In genomic region chr13:44797685-44798084, GRCh38 we compare ENCODE assay signal across 19 cellular contexts.
DNase-seq lines count a peak whose midpoint lies in the region; ATAC-seq and TF ChIP-seq lines count a peak whose summit lies in the region.
"Had no signal": no experiment of that assay in that cellular context is flagged by ENCODE, and none has a peak within 500 bp of the region (broad histone marks: within the 10 kb centered on the region; RNA-seq: fewer than 3 reads in every experiment).

No MANE protein-coding gene starts in this region.

- H3K36me3 ChIP-seq in Loucy (ENCODE audit: insufficient read depth, low read length) (no peaks in the 10 kb centered on the region), mucosa of descending colon (ENCODE audit: low read depth) (no peaks in the 10 kb centered on the region), neural progenitor cell (no peaks in the 10 kb centered on the region)
- H3K36me3 ChIP-seq: SJCRH30 had no signal

- H3K9ac ChIP-seq in Loucy (ENCODE audit: low read depth, low read length, poor library complexity, severe bottlenecking) (no peak overlapping the region), neural progenitor cell (no peak overlapping the region)
- H3K9ac ChIP-seq: GM23248 had no signal

- no peak overlapping the region for H3K4me2 ChIP-seq in Loucy (ENCODE audit: low read depth, low read length, poor library complexity, severe bottlenecking)
- no peak overlapping the region for H3K4me2 ChIP-seq in neural progenitor cell

- H2AFZ ChIP-seq in Loucy (ENCODE audit: low read length): peak overlapping the region; percentile 62; the same call in 1 of the 2 replicates
- H2AFZ ChIP-seq in neural progenitor cell (replicated peaks): no peak overlapping the region
- H2AFZ ChIP-seq: GM23248 had no signal

- H3K4me3 ChIP-seq in Loucy (ENCODE audit: low read length, poor library complexity, severe bottlenecking) (no peak overlapping the region), mucosa of descending colon (no peak overlapping the region), neural progenitor cell (no peak overlapping the region)
- H3K4me3 ChIP-seq: GM23248, SJCRH30 had no signal

- no peaks in the 10 kb centered on the region for H4K20me1 ChIP-seq in Loucy (ENCODE audit: insufficient read depth, low read length, poor library complexity, severe bottlenecking)
- no peaks in the 10 kb centered on the region for H4K20me1 ChIP-seq in neural progenitor cell (ENCODE audit: low read depth)

- no peak overlapping the region for H3K4me3 Mint-ChIP-seq in endothelial cell (ENCODE audit: unreplicated experiment)
- H3K4me3 Mint-ChIP-seq in nephron progenitor cell: no peak overlapping the region
- H3K4me3 Mint-ChIP-seq in neural progenitor cell: no peak overlapping the region
- H3K4me3 Mint-ChIP-seq: CD4-positive, alpha-beta memory T cell; H9 had no signal

- H3K9me2 ChIP-seq in Loucy (replicated peaks; ENCODE audit: low read depth, low read length): no peaks in the 10 kb centered on the region

- H3K36me3 Mint-ChIP-seq in endothelial cell (ENCODE audit: low read depth, unreplicated experiment): no peaks in the 10 kb centered on the region
- no peaks in the 10 kb centered on the region for H3K36me3 Mint-ChIP-seq in nephron progenitor cell (ENCODE audit: low read depth)
- no peaks in the 10 kb centered on the region for H3K36me3 Mint-ChIP-seq in neural progenitor cell
- H3K36me3 Mint-ChIP-seq: CD4-positive, alpha-beta memory T cell had no signal

- DNase-seq in endothelial cell (ENCODE audit: low spot score) (no peak), mucosa of descending colon (no peak), nephron progenitor cell (no peak), neural progenitor cell (ENCODE audit: low spot score) (no peak)
- DNase-seq in activated CD4-positive, CD25-positive, alpha-beta regulatory T cell (lab: John Stamatoyannopoulos, UW): no peak
- DNase-seq: C1 segment of cervical spinal cord; CD4-positive, alpha-beta memory T cell; GM23248; H9; KG1; NCI-H1436; NCI-H187; NCI-H2081 treated with DMSO at 0.1 percent for 48 hours; NCI-H2171; NCI-H226; NCI-H510A; SJCRH30 had no signal

- H3K27me3 ChIP-seq in Loucy (ENCODE audit: insufficient read depth, low read length, poor library complexity, severe bottlenecking) (no peaks in the 10 kb centered on the region), neural progenitor cell (no peaks in the 10 kb centered on the region)
- H3K27me3 ChIP-seq: SJCRH30 had no signal

- H3K9me3 ChIP-seq in Loucy (ENCODE audit: insufficient read depth, low read depth, low read length): no peaks in the 10 kb centered on the region
- H3K9me3 ChIP-seq in mucosa of descending colon: no peaks in the 10 kb centered on the region
- H3K9me3 ChIP-seq in neural progenitor cell (ENCODE audit: low read depth): no peaks in the 10 kb centered on the region
- H3K9me3 ChIP-seq: SJCRH30 had no signal

- H3F3A ChIP-seq in Loucy (ENCODE audit: low read depth): no peaks in the 10 kb centered on the region
- peaks cover 10% of the 10 kb centered on the region for H3F3A ChIP-seq in neural progenitor cell (ENCODE audit: low read depth)

- ATAC-seq in mucosa of descending colon (peak; percentile 48), HG03439 (IDR thresholded peaks at IDR 0.05; ENCODE audit: unreplicated experiment) (no peak)

- peak overlapping the region; percentile 61 for H3K27ac Mint-ChIP-seq in endothelial cell (ENCODE audit: unreplicated experiment)
- no peak overlapping the region for H3K27ac Mint-ChIP-seq in nephron progenitor cell
- no peak overlapping the region for H3K27ac Mint-ChIP-seq in neural progenitor cell
- H3K27ac Mint-ChIP-seq: CD4-positive, alpha-beta memory T cell; H9 had no signal

- H3K9me3 Mint-ChIP-seq in endothelial cell (ENCODE audit: unreplicated experiment): no peaks in the 10 kb centered on the region
- H3K9me3 Mint-ChIP-seq in nephron progenitor cell: no peaks in the 10 kb centered on the region
- H3K9me3 Mint-ChIP-seq in neural progenitor cell: peaks cover 2% of the 10 kb centered on the region
- H3K9me3 Mint-ChIP-seq: CD4-positive, alpha-beta memory T cell; H9 had no signal

- H3K79me2 ChIP-seq in Loucy (ENCODE audit: insufficient read depth, low read length) (no peaks in the 10 kb centered on the region), neural progenitor cell (ENCODE audit: low read depth) (no peaks in the 10 kb centered on the region)

- H3K4me1 Mint-ChIP-seq in endothelial cell (ENCODE audit: unreplicated experiment) (peaks cover 11% of the 10 kb centered on the region), nephron progenitor cell (no peaks in the 10 kb centered on the region), neural progenitor cell (peaks cover 6% of the 10 kb centered on the region)
- H3K4me1 Mint-ChIP-seq: CD4-positive, alpha-beta memory T cell; H9 had no signal

- no peak for TF ChIP-seq CTCF in Loucy (conservative IDR thresholded peaks at IDR 0.05; ENCODE audit: low read length)
- TF ChIP-seq CTCF in endothelial cell (IDR thresholded peaks at IDR 0.05; ENCODE audit: unreplicated experiment): no peak
- no peak for TF ChIP-seq CTCF in mucosa of descending colon (IDR thresholded peaks at IDR 0.05)
- no peak for TF ChIP-seq CTCF in nephron progenitor cell (IDR thresholded peaks at IDR 0.05)
- no peak for TF ChIP-seq CTCF in neural progenitor cell (IDR thresholded peaks at IDR 0.05)

- no peak overlapping the region for H3K27ac ChIP-seq in neural progenitor cell
- H3K27ac ChIP-seq: GM23248, SJCRH30 had no signal

- no peaks in the 10 kb centered on the region for H3K27me3 Mint-ChIP-seq in endothelial cell (ENCODE audit: unreplicated experiment)
- H3K27me3 Mint-ChIP-seq in nephron progenitor cell (ENCODE audit: low read depth, poor library complexity): peaks cover 2% of the 10 kb centered on the region
- peaks cover 5% of the 10 kb centered on the region for H3K27me3 Mint-ChIP-seq in neural progenitor cell (ENCODE audit: insufficient read depth, low read depth)
- H3K27me3 Mint-ChIP-seq: CD4-positive, alpha-beta memory T cell had no signal

- H3K4me1 ChIP-seq in Loucy (ENCODE audit: insufficient read depth, low read length, poor library complexity, severe bottlenecking): peaks cover 9% of the 10 kb centered on the region
- no peaks in the 10 kb centered on the region for H3K4me1 ChIP-seq in mucosa of descending colon (ENCODE audit: low read depth)
- peaks cover 17% of the 10 kb centered on the region for H3K4me1 ChIP-seq in neural progenitor cell
- H3K4me1 ChIP-seq: SJCRH30 had no signal

- intact Hi-C loops in mucosa of descending colon (cut with DNase I, micrococcal nuclease): no loop called here
